ENCODE assay signal across 19 cellular contexts in genomic region chr5:148951612-148952011, GRCh38.
"Had no signal": no experiment of that assay in that cellular context is flagged by ENCODE, and none has a peak within 500 bp of the region (broad histone marks: within the 10 kb centered on the region; RNA-seq: fewer than 3 reads in every experiment).

No MANE protein-coding gene starts in this region.

- H3K9me3 Mint-ChIP-seq: naive thymus-derived CD8-positive, alpha-beta T cell had no signal

- H3K36me3 ChIP-seq: gastroesophageal sphincter, neutrophil had no signal

- H3K36me3 Mint-ChIP-seq: naive thymus-derived CD8-positive, alpha-beta T cell had no signal

- H3K4me3 ChIP-seq: dorsolateral prefrontal cortex, gastroesophageal sphincter, mucosa of descending colon, smooth muscle cell had no signal

- H3K4me3 Mint-ChIP-seq: naive thymus-derived CD8-positive, alpha-beta T cell had no signal

- DNase-seq: cortex of kidney; dorsolateral prefrontal cortex; effector CD8-positive, alpha-beta T cell; glutamatergic neuron; mammary epithelial cell; mucosa of descending colon; naive thymus-derived CD8-positive, alpha-beta T cell; posterior cingulate gyrus; right cardiac atrium; stimulated activated CD4-positive, alpha-beta T cell treated with anti-CD3 and anti-CD28 coated beads, Interleukin-2, amount 100 ng/mL, for 48 hours; stimulated activated naive CD4-positive, alpha-beta T cell treated with Interleukin-2 at 50 U/mL for 16 hours; trophoblast cell had no signal

- H3K4me2 ChIP-seq: smooth muscle cell had no signal

- H3K27me3 ChIP-seq: dorsolateral prefrontal cortex, gastroesophageal sphincter, neutrophil had no signal

- H3K9me3 ChIP-seq: gastroesophageal sphincter, mucosa of descending colon, neutrophil had no signal

- FAIRE-seq: endometrium, islet of Langerhans had no signal

- H3K27ac Mint-ChIP-seq: naive thymus-derived CD8-positive, alpha-beta T cell had no signal

- ATAC-seq: esophagus mucosa; gastroesophageal sphincter; left lobe of liver; mucosa of descending colon; naive thymus-derived CD8-positive, alpha-beta T cell; right cardiac atrium had no signal

- H3K27ac ChIP-seq: dorsolateral prefrontal cortex, neutrophil had no signal
